Comparison of ENCODE assay signal across 11 cellular contexts in the genomic region with DNA sequence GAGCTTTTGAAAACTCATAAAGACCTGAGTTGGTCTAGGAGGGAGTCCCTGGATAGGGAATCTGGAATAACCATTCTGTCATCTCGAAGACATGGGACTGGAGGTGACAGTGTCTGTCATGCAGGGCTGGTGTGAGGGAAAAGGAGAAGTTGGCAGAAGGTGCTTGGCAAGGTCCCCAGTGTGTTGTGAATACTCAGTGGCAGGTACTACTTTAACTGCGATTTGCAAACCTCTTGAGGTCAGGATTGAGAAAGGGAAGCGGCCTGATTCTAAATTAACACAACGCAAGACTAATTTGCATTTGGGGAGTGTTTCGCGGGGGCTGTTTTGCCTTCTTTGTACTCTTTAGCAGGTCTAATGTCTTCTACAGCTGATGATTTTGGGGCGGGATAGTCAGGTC.
DNase-seq lines count a peak whose midpoint lies in the region; ATAC-seq and TF ChIP-seq lines count a peak whose summit lies in the region.
"Had no signal": no experiment of that assay in that cellular context is flagged by ENCODE, and none has a peak within 500 bp of the region (broad histone marks: within the 10 kb centered on the region; RNA-seq: fewer than 3 reads in every experiment).

No MANE protein-coding gene starts in this region.

- peak; percentile 25 for DNase-seq in GM20000 (ENCODE audit: low spot score)
- DNase-seq in NOMO-1 treated with dmso at 0.1 percent for 144 hours (lab: John Stamatoyannopoulos, UW; ENCODE audit: unreplicated experiment) = peak; percentile 14
- DNase-seq in immature natural killer cell = no peak
- no peak for DNase-seq in G401 (ENCODE audit: low spot score)
- DNase-seq in DMS53 treated with DMSO at 0.1 percent for 48 hours (lab: John Stamatoyannopoulos, UW; ENCODE audit: unreplicated experiment) = no peak
- DNase-seq in OCI-M2 (lab: John Stamatoyannopoulos, UW; ENCODE audit: unreplicated experiment) = no peak
- DNase-seq: activated CD8-positive, alpha-beta memory T cell treated with anti-CD3 and anti-CD28 coated beads, Interleukin-2, amount 50 U/mL, for 48 hours; NCI-H1092 had no signal

- no peak for TF ChIP-seq CTCF in GM20000 (IDR thresholded peaks at IDR 0.05; ENCODE audit: extremely low read depth, missing control alignments)

- no peaks in the 10 kb centered on the region for H3K9me3 Mint-ChIP-seq in immature natural killer cell
- H3K9me3 Mint-ChIP-seq: natural killer cell treated with Interleukin-12 subunit alpha and Interleukin-12 subunit beta and Interleukin-15 and Interleukin-18, amount 100 ng/mL, for 72 hours had no signal

- peaks cover 0 to 1% (median 0%) of the 10 kb centered on the region in 3 donors for H3K27me3 Mint-ChIP-seq in immature natural killer cell (ENCODE audit: low read depth in 3 of 3)
- H3K27me3 Mint-ChIP-seq: natural killer cell treated with Interleukin-12 subunit alpha and Interleukin-12 subunit beta and Interleukin-15 and Interleukin-18, amount 100 ng/mL, for 72 hours had no signal

- ATAC-seq in GM18508 (IDR thresholded peaks at IDR 0.05; ENCODE audit: insufficient read depth, unreplicated experiment) (peak; percentile 32), HG02943 (IDR thresholded peaks at IDR 0.05; ENCODE audit: low read depth, unreplicated experiment) (peak; percentile 48)
- ATAC-seq: natural killer cell treated with Interleukin-12 subunit alpha and Interleukin-12 subunit beta and Interleukin-15 and Interleukin-18, amount 100 ng/mL, for 72 hours had no signal

- in situ Hi-C loops in G401 (cut with HindIII; ENCODE audit: low sequenced_read_pairs) = no loop called here

- no peak overlapping the region for H3K27ac Mint-ChIP-seq in immature natural killer cell
- H3K27ac Mint-ChIP-seq: natural killer cell treated with Interleukin-12 subunit alpha and Interleukin-12 subunit beta and Interleukin-15 and Interleukin-18, amount 100 ng/mL, for 72 hours had no signal

- peaks cover 0 to 8% (median 6%) of the 10 kb centered on the region in 3 donors for H3K36me3 Mint-ChIP-seq in immature natural killer cell
- H3K36me3 Mint-ChIP-seq: natural killer cell treated with Interleukin-12 subunit alpha and Interleukin-12 subunit beta and Interleukin-15 and Interleukin-18, amount 100 ng/mL, for 72 hours had no signal

- H3K4me1 Mint-ChIP-seq in immature natural killer cell = peaks cover 2 to 7% of the 10 kb centered on the region in 2 donors

- no peak overlapping the region for H3K4me3 Mint-ChIP-seq in immature natural killer cell
- H3K4me3 Mint-ChIP-seq: natural killer cell treated with Interleukin-12 subunit alpha and Interleukin-12 subunit beta and Interleukin-15 and Interleukin-18, amount 100 ng/mL, for 72 hours had no signal

Comparison
In these comparisons a context has a peak if more than half of its experiments do, and no peak if none do; other contexts are left out.
1. DNase-seq: peak in GM20000 (single experiment) and NOMO-1 treated with dmso at 0.1 percent for 144 hours (single experiment); none in immature natural killer cell (0 of 3), G401 (single experiment), DMS53 treated with DMSO at 0.1 percent for 48 hours (single experiment) and OCI-M2 (single experiment).